In genomic region chr9:135170535-135170934, GRCh38 we compare ENCODE assay signal across 7 cellular contexts.
"Had no signal": no experiment of that assay in that cellular context is flagged by ENCODE, and none has a peak within 500 bp of the region (broad histone marks: within the 10 kb centered on the region; RNA-seq: fewer than 3 reads in every experiment).

No MANE protein-coding gene starts in this region.

- H3K27ac ChIP-seq: HL-60, KMS-11 had no signal

- H3K4me3 ChIP-seq: K562 had no signal

- DNase-seq: IMR-90, KBM-7, KG1 had no signal

- H3K4me2 ChIP-seq: KMS-11 had no signal

- ATAC-seq: HepG2, K562 had no signal

- H3K9ac ChIP-seq: KMS-11 had no signal
